In the genomic region with DNA sequence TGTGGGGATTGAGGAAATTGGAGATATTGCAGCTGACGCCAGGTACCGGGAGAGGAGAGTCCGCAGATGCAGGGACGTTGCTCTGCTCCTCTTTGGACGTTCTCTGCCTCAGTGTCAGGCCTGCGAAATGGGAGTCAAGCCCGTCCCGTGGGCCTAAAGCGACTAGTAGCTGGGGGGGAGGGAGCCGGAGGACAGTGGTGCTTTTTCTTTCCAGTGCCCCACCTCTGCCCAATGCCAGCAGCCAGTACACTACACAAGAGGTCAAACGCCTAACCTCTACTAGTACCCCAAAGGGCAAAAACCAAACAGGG, we compare ENCODE assay signal across 15 cellular contexts.
DNase-seq lines count a peak whose midpoint lies in the region; ATAC-seq and TF ChIP-seq lines count a peak whose summit lies in the region.
"Had no signal": no experiment of that assay in that cellular context is flagged by ENCODE, and none has a peak within 500 bp of the region (broad histone marks: within the 10 kb centered on the region; RNA-seq: fewer than 3 reads in every experiment).

No MANE protein-coding gene starts in this region.

- WGBS in endodermal cell (ENCODE audit: insufficient coverage in 1 of 2, insufficient read length in 1 of 2), 2 experiments, result 5 to 20% methylated on average over 2 to 10 of the region's 11 CpGs
- WGBS in stomach, 5 donors, result 28 to 70% (median 43%) methylated on average over 10 to 11 of the region's 11 CpGs

- H3K27ac Mint-ChIP-seq in activated CD8-positive, alpha-beta T cell treated with anti-CD3 and anti-CD28 coated beads, Interleukin-2, amount 10 ng/mL, durations not matched to agents 7 days and 5 days, result peak overlapping the region; percentile 30
- no peak overlapping the region for H3K27ac Mint-ChIP-seq in activated CD8-positive, alpha-beta T cell treated with anti-CD3 and anti-CD28 coated beads for 36 hours
- no peak overlapping the region for H3K27ac Mint-ChIP-seq in endodermal cell
- H3K27ac Mint-ChIP-seq in mesothelial cell of epicardium, result no peak overlapping the region

- no peak overlapping the region for H3K4me3 Mint-ChIP-seq in activated CD8-positive, alpha-beta T cell treated with anti-CD3 and anti-CD28 coated beads, Interleukin-2, amount 10 ng/mL, durations not matched to agents 7 days and 5 days
- H3K4me3 Mint-ChIP-seq in activated CD8-positive, alpha-beta T cell treated with anti-CD3 and anti-CD28 coated beads for 36 hours, result no peak overlapping the region
- H3K4me3 Mint-ChIP-seq in endodermal cell (peak overlapping the region; percentile 69), mesothelial cell of epicardium (peak overlapping the region; percentile 30)

- H3K27me3 Mint-ChIP-seq in activated CD8-positive, alpha-beta T cell treated with anti-CD3 and anti-CD28 coated beads, Interleukin-2, amount 10 ng/mL, durations not matched to agents 7 days and 5 days (ENCODE audit: low read depth), result peaks cover 71% of the 10 kb centered on the region
- H3K27me3 Mint-ChIP-seq in activated CD8-positive, alpha-beta T cell treated with anti-CD3 and anti-CD28 coated beads for 36 hours, result peaks cover 66% of the 10 kb centered on the region
- H3K27me3 Mint-ChIP-seq in endodermal cell (ENCODE audit: insufficient read depth) (peaks cover 96% of the 10 kb centered on the region), mesothelial cell of epicardium (ENCODE audit: low read depth) (peaks cover 98% of the 10 kb centered on the region)

- TF ChIP-seq CTCF in activated CD8-positive, alpha-beta T cell treated with anti-CD3 and anti-CD28 coated beads for 36 hours (IDR thresholded peaks at IDR 0.05), result no peak
- TF ChIP-seq CTCF in endodermal cell (conservative IDR thresholded peaks at IDR 0.05) (no peak), mesothelial cell of epicardium (IDR thresholded peaks at IDR 0.05; ENCODE audit: unreplicated experiment) (no peak), stomach (IDR thresholded peaks at IDR 0.05) (no peak)

- H3K9me3 Mint-ChIP-seq in activated CD8-positive, alpha-beta T cell treated with anti-CD3 and anti-CD28 coated beads, Interleukin-2, amount 10 ng/mL, durations not matched to agents 7 days and 5 days (ENCODE audit: insufficient read depth), result peaks cover 10% of the 10 kb centered on the region
- H3K9me3 Mint-ChIP-seq in activated CD8-positive, alpha-beta T cell treated with anti-CD3 and anti-CD28 coated beads for 36 hours, result peaks cover 5% of the 10 kb centered on the region
- H3K9me3 Mint-ChIP-seq in endodermal cell (no peaks in the 10 kb centered on the region), mesothelial cell of epicardium (no peaks in the 10 kb centered on the region)

- peaks cover 7% of the 10 kb centered on the region for H3K36me3 Mint-ChIP-seq in activated CD8-positive, alpha-beta T cell treated with anti-CD3 and anti-CD28 coated beads, Interleukin-2, amount 10 ng/mL, durations not matched to agents 7 days and 5 days (ENCODE audit: low read depth)
- H3K36me3 Mint-ChIP-seq in activated CD8-positive, alpha-beta T cell treated with anti-CD3 and anti-CD28 coated beads for 36 hours (ENCODE audit: low read depth), result no peaks in the 10 kb centered on the region
- no peaks in the 10 kb centered on the region for H3K36me3 Mint-ChIP-seq in endodermal cell (ENCODE audit: low read depth)
- H3K36me3 Mint-ChIP-seq in mesothelial cell of epicardium, result no peaks in the 10 kb centered on the region

- H3K9me3 ChIP-seq in endodermal cell (ENCODE audit: control insufficient read depth, low read length) (no peaks in the 10 kb centered on the region), stomach (no peaks in the 10 kb centered on the region), MG63 (no peaks in the 10 kb centered on the region)
- H3K9me3 ChIP-seq: prostate gland had no signal

- no peak for DNase-seq in activated CD8-positive, alpha-beta T cell treated with anti-CD3 and anti-CD28 coated beads, Interleukin-2, amount 10 ng/mL, durations not matched to agents 7 days and 5 days
- DNase-seq in activated CD8-positive, alpha-beta T cell treated with anti-CD3 and anti-CD28 coated beads for 36 hours, result no peak
- DNase-seq in endodermal cell, result no peak
- DNase-seq in mesothelial cell of epicardium (ENCODE audit: low spot score in 2 of 2, unreplicated experiment in 2 of 2), result no peak
- DNase-seq in stomach, result no peak
- no peak for DNase-seq in NCI-H2196 (lab: John Stamatoyannopoulos, UW; ENCODE audit: unreplicated experiment)
- no peak for DNase-seq in RPMI8226
- DNase-seq in MG63, result no peak
- DNase-seq: aorta, Calu3, GDM1, NCI-H2081, NCI-H510A treated with DMSO at 0.1 percent for 48 hours had no signal

- H3K4me1 ChIP-seq in endodermal cell (ENCODE audit: control insufficient read depth, insufficient read depth, low read length) (peaks cover 9% of the 10 kb centered on the region), stomach (peaks cover 16 to 45% (median 44%) of the 10 kb centered on the region in 4 donors)
- H3K4me1 ChIP-seq: prostate gland had no signal

- no peaks in the 10 kb centered on the region for H3K36me3 ChIP-seq in endodermal cell (ENCODE audit: control insufficient read depth, insufficient read depth, low read length)
- H3K36me3 ChIP-seq in stomach, result no peaks in the 10 kb centered on the region
- no peaks in the 10 kb centered on the region for H3K36me3 ChIP-seq in MG63
- H3K36me3 ChIP-seq: prostate gland had no signal

- H3K27ac ChIP-seq in endodermal cell (ENCODE audit: low read depth, low read length) (no peak overlapping the region), stomach (no peak overlapping the region)
- H3K27ac ChIP-seq: prostate gland had no signal

- ATAC-seq in activated CD8-positive, alpha-beta T cell treated with anti-CD3 and anti-CD28 coated beads, Interleukin-2, amount 10 ng/mL, durations not matched to agents 7 days and 5 days, result no peak
- no peak for ATAC-seq in activated CD8-positive, alpha-beta T cell treated with anti-CD3 and anti-CD28 coated beads for 36 hours
- ATAC-seq: K562 had no signal

- intact Hi-C loops in activated CD8-positive, alpha-beta T cell treated with anti-CD3 and anti-CD28 coated beads for 36 hours (cut with micrococcal nuclease), result no loop called here
- intact Hi-C loops in stomach (cut with DNase I; ENCODE audit: low total_unique reads), result no loop called here

- no peak overlapping the region for H3K9ac ChIP-seq in endodermal cell (ENCODE audit: extremely low read depth, low read length, poor library complexity, severe bottlenecking)

- peaks cover 10% of the 10 kb centered on the region for H3K4me1 Mint-ChIP-seq in activated CD8-positive, alpha-beta T cell treated with anti-CD3 and anti-CD28 coated beads, Interleukin-2, amount 10 ng/mL, durations not matched to agents 7 days and 5 days (ENCODE audit: low read depth)
- peaks cover 5% of the 10 kb centered on the region for H3K4me1 Mint-ChIP-seq in activated CD8-positive, alpha-beta T cell treated with anti-CD3 and anti-CD28 coated beads for 36 hours (ENCODE audit: low read depth)
- H3K4me1 Mint-ChIP-seq in endodermal cell (peaks cover 49% of the 10 kb centered on the region), mesothelial cell of epicardium (peaks cover 44% of the 10 kb centered on the region)

- H3K27me3 ChIP-seq in endodermal cell (ENCODE audit: control insufficient read depth, insufficient read depth, low read length, poor library complexity, severe bottlenecking), result peaks cover 93% of the 10 kb centered on the region
- H3K27me3 ChIP-seq in stomach, result peaks cover 5 to 87% (median 70%) of the 10 kb centered on the region in 3 donors
- H3K27me3 ChIP-seq in MG63, result no peaks in the 10 kb centered on the region

- CTCF ChIA-PET in activated CD8-positive, alpha-beta T cell treated with anti-CD3 and anti-CD28 coated beads, Interleukin-2, amount 10 ng/mL, durations not matched to agents 7 days and 5 days (lab: Charles Lee), result no interaction called here
- CTCF ChIA-PET in activated CD8-positive, alpha-beta T cell treated with anti-CD3 and anti-CD28 coated beads for 36 hours (lab: Charles Lee), result no interaction called here

- TF ChIP-seq POLR2A in stomach (IDR thresholded peaks at IDR 0.05), result no peak

- TF ChIP-seq EP300 in stomach (IDR thresholded peaks at IDR 0.05), result no peak

- H3K4me3 ChIP-seq in endodermal cell (ENCODE audit: low read length), result peak overlapping the region; percentile 84
- peak overlapping the region in 3 of 4 donors; percentile 51 to 58 (median 52) for H3K4me3 ChIP-seq in stomach
- H3K4me3 ChIP-seq in MG63, result no peak overlapping the region
- H3K4me3 ChIP-seq: K562, prostate gland had no signal

- POLR2A ChIA-PET in activated CD8-positive, alpha-beta T cell treated with anti-CD3 and anti-CD28 coated beads, Interleukin-2, amount 10 ng/mL, durations not matched to agents 7 days and 5 days (lab: Charles Lee), result no interaction called here
- POLR2A ChIA-PET in activated CD8-positive, alpha-beta T cell treated with anti-CD3 and anti-CD28 coated beads for 36 hours (lab: Charles Lee), result no interaction called here

Comparison
In these comparisons a context has a peak if more than half of its experiments do, and no peak if none do; other contexts are left out.
1. H3K4me3 Mint-ChIP-seq: peak in endodermal cell (single experiment) and mesothelial cell of epicardium (single experiment); none in activated CD8-positive, alpha-beta T cell treated with anti-CD3 and anti-CD28 coated beads, Interleukin-2, amount 10 ng/mL, durations not matched to agents 7 days and 5 days (single experiment) and activated CD8-positive, alpha-beta T cell treated with anti-CD3 and anti-CD28 coated beads for 36 hours (single experiment).